Comparison of ENCODE assay signal across 10 cellular contexts in the genomic region with DNA sequence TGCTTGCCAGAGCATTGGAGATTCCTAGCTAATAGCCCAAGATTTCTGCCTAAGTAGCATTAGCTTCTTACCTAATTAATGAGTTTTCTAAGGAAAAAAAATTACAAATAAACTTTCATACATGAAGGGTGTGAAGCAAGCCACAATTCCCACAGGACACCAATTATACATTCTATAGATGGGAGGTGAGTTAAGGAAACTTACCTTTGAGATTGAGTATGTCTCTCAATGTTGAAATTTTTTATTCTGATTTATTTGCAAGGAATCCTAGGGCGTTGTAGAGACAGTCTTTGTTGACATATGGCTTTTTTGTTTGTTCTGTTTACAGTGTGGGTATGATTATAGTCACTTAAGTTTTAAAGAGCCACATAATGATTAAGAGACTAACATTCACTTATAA.
"Had no signal": no experiment of that assay in that cellular context is flagged by ENCODE, and none has a peak within 500 bp of the region (broad histone marks: within the 10 kb centered on the region; RNA-seq: fewer than 3 reads in every experiment).

No MANE protein-coding gene starts in this region.

- H3K27ac Mint-ChIP-seq: IgD-negative memory B cell had no signal

- H3K4me3 ChIP-seq: K562 had no signal

- DNase-seq: IMR-90, Karpas-422, KBM-7, KG1 had no signal

- H3K9me3 Mint-ChIP-seq: IgD-negative memory B cell had no signal

- H3K27ac ChIP-seq: HL-60, KMS-11 had no signal

- FAIRE-seq: HepG2, HTR-8/SVneo, K562 had no signal

- ATAC-seq: HepG2, K562 had no signal

- H3K36me3 Mint-ChIP-seq: IgD-negative memory B cell had no signal

- H3K9ac ChIP-seq: KMS-11 had no signal
